2 cellular contexts compared by ENCODE assay signal in the genomic region with DNA sequence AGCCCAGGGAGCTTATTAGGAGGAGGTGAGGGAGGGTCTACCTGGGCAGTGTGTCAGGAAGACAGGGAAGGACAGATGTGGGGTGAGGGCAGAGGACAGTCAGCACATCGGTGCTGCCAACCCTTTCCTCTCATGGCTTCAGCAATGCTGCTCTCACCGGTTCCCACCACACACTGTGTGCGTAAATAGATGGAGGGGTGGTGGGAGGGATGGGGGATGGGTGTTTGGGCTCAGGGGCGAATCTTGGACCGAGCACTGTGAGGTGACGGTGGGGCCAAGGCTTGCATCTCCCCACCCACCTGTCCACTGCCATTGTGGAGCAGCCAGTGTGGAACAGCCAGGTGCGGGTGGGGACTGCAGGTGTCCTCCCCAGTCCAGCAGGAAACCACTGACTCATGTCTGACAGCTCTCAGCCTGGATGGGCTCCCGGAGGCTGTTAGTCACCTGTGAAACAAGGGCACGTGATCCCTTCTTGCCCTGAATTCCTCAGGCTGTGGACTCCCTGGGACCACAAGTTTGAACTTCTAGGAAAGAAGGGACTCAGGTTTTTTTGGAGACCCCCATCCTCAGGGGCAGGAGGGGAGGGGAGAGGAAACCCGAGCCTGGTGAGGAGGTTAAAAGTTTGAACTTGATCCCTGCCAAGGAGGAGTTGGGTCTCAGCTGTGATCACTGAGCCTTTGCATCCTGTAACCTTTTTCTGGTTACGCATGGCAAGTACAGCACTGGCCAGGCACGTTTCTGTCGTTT.
TF ChIP-seq lines count a peak whose summit lies in the region.

No MANE protein-coding gene starts in this region.

TF ChIP-seq in SK-N-SH, 30 proteins besides CTCF, POLR2A, EP300 and RAD21 (continued from another document):
- TF ChIP-seq YY1 (IDR thresholded peaks at IDR 0.05; ENCODE audit: low read depth) (no peak), SIN3A (IDR thresholded peaks at IDR 0.05; ENCODE audit: borderline replicate concordance, low read depth, low read length) (no peak), TEAD4 (IDR thresholded peaks at IDR 0.05; ENCODE audit: borderline replicate concordance, insufficient read depth) (no peak), RFX5 (IDR thresholded peaks at IDR 0.05; ENCODE audit: low read length) (no peak)
TF ChIP-seq in SK-N-SH: peak in this region for 4.

TF ChIP-seq in SK-N-SH treated with all-trans-retinoic acid at 6 μM for 48 hours, 23 proteins besides CTCF, POLR2A, EP300 and RAD21 (continued from another document):
- TF ChIP-seq CSDC2 (CRISPR knock-in tag; IDR thresholded peaks at IDR 0.05) (no peak), ESRRG (CRISPR knock-in tag; IDR thresholded peaks at IDR 0.05) (no peak), ZNF565 (CRISPR knock-in tag; conservative IDR thresholded peaks at IDR 0.05; ENCODE audit: low read depth) (no peak), BACH2 (CRISPR knock-in tag; IDR thresholded peaks at IDR 0.05; ENCODE audit: borderline replicate concordance) (no peak), ZNF70 (CRISPR knock-in tag; IDR thresholded peaks at IDR 0.05) (no peak), ARNTL (CRISPR knock-in tag; IDR thresholded peaks at IDR 0.05; ENCODE audit: borderline replicate concordance, low read depth) (no peak), TCF4 (CRISPR knock-in tag; IDR thresholded peaks at IDR 0.05; ENCODE audit: borderline replicate concordance) (no peak), SNAI2 (CRISPR knock-in tag; IDR thresholded peaks at IDR 0.05) (no peak)
TF ChIP-seq in SK-N-SH treated with all-trans-retinoic acid at 6 μM for 48 hours: peak in this region for 0.
